ENCODE assay signal across 1 cellular context in genomic region chr10:110279062-110279986, GRCh38.
TF ChIP-seq lines count a peak whose summit lies in the region.

No MANE protein-coding gene starts in this region.

TF ChIP-seq in HEK293, 187 proteins besides CTCF, POLR2A, EP300 and RAD21 (continued from another document):
- no peak for TF ChIP-seq ZNF518A (tag by site-specific recombination; conservative IDR thresholded peaks at IDR 0.05; ENCODE audit: low read depth)
- TF ChIP-seq ZNF600 (tag by site-specific recombination; IDR thresholded peaks at IDR 0.05): peak; percentile 47
- TF ChIP-seq ZNF658 (tag by site-specific recombination; IDR thresholded peaks at IDR 0.05): no peak
- TF ChIP-seq ZNF2 (tag by site-specific recombination; IDR thresholded peaks at IDR 0.05): peak; percentile 67
- no peak for TF ChIP-seq ZNF114 (tag by site-specific recombination; IDR thresholded peaks at IDR 0.05)
- peak; percentile 19; the same call in 1 of the 2 replicates for TF ChIP-seq KLF10 (tag by site-specific recombination; IDR thresholded peaks at IDR 0.05)
- no peak for TF ChIP-seq ZNF223 (tag by site-specific recombination; IDR thresholded peaks at IDR 0.05)
- TF ChIP-seq ZNF548 (tag by site-specific recombination; IDR thresholded peaks at IDR 0.05): no peak
- TF ChIP-seq ZNF366 (tag by site-specific recombination; conservative IDR thresholded peaks at IDR 0.05): peak; percentile 48; the same call in 1 of the 2 replicates
- TF ChIP-seq ZNF660 (tag by site-specific recombination; IDR thresholded peaks at IDR 0.05): peak; percentile 77; the same call in 1 of the 2 replicates
- TF ChIP-seq ZNF155 (tag by site-specific recombination; IDR thresholded peaks at IDR 0.05): no peak
- peak; percentile 18; the same call in 1 of the 2 replicates for TF ChIP-seq ZNF629 (tag by site-specific recombination; IDR thresholded peaks at IDR 0.05)
- peak; percentile 46 for TF ChIP-seq FEZF1 (tag by site-specific recombination; IDR thresholded peaks at IDR 0.05)
- no peak for TF ChIP-seq ZBTB11 (tag by site-specific recombination; conservative IDR thresholded peaks at IDR 0.05; ENCODE audit: low read depth)
- peak; percentile 74 for TF ChIP-seq PRDM10 (tag by site-specific recombination; IDR thresholded peaks at IDR 0.05)
- TF ChIP-seq SP7 (tag by site-specific recombination; IDR thresholded peaks at IDR 0.05): 0 out of 2 replicates have a peak, but pooled peaks have one; percentile 11
- TF ChIP-seq ZEB2 (tag by site-specific recombination; IDR thresholded peaks at IDR 0.05): 0 out of 2 replicates have a peak, but pooled peaks have one; percentile 35
- TF ChIP-seq ZNF513 (tag by site-specific recombination; IDR thresholded peaks at IDR 0.05): 0 out of 2 replicates have a peak, but pooled peaks have one; percentile 12
- TF ChIP-seq ZNF654 (tag by site-specific recombination; IDR thresholded peaks at IDR 0.05; ENCODE audit: low read depth): peak; percentile 83
- peak; percentile 70; the same call in 1 of the 2 replicates for TF ChIP-seq ZSCAN30 (tag by site-specific recombination; IDR thresholded peaks at IDR 0.05)
- TF ChIP-seq ZBTB48 (tag by site-specific recombination; IDR thresholded peaks at IDR 0.05): no peak
